ENCODE assay signal across 8 cellular contexts in genomic region chr14:92037989-92038388, GRCh38. TPM values are rescaled to one million over a fixed set of nuclear protein-coding genes. Genes with fewer than 3 reads are reported as not detected.
DNase-seq lines count a peak whose midpoint lies in the region; ATAC-seq and TF ChIP-seq lines count a peak whose summit lies in the region.

No MANE protein-coding gene starts in this region.

- H3K27me3 Mint-ChIP-seq in HFFc6 (ENCODE audit: insufficient read depth), result no peaks in the 10 kb centered on the region

- no peak for DNase-seq in AG04449 (ENCODE audit: low read depth, low spot score)
- no peak for DNase-seq in HFFc6
- DNase-seq in body of pancreas, result no peak
- no peak for DNase-seq in substantia nigra (lab: John Stamatoyannopoulos, UW)
- DNase-seq in stimulated activated CD4-positive, alpha-beta T cell treated with anti-CD3 and anti-CD28 coated beads, Interleukin-4, amount 100 ng/mL, for 1 hour, result no peak
- DNase-seq in islet precursor cell, result no peak

- no peak for TF ChIP-seq POLR2A in body of pancreas (IDR thresholded peaks at IDR 0.05)

- POLR2A ChIA-PET in AG04449 (lab: Yijun Ruan, JAX), result no interaction called here

- WGBS in body of pancreas, 2 donors, result 12% methylated on average over 3 of the region's 3 CpGs
- 93 to 100% methylated on average over 2 to 3 of the region's 3 CpGs for WGBS in mesodermal cell (ENCODE audit: insufficient coverage in 2 of 2), 2 experiments

- H3K27ac Mint-ChIP-seq in HFFc6, result peak overlapping the region; percentile 45; the same call in 1 of the 2 replicates

- no peaks in the 10 kb centered on the region for H3K27me3 ChIP-seq in body of pancreas

- TF ChIP-seq CTCF in AG04449 (IDR thresholded peaks at IDR 0.05; ENCODE audit: insufficient read depth, low read length, missing control alignments) (no peak), HFFc6 (IDR thresholded peaks at IDR 0.05) (no peak), body of pancreas (IDR thresholded peaks at IDR 0.05) (no peak)

- CTCF ChIA-PET in AG04449 (lab: Yijun Ruan, JAX), result no interaction called here

- H3K4me3 Mint-ChIP-seq in HFFc6, result peak overlapping the region; percentile 94

- peak overlapping the region; percentile 91 for H3K4me3 ChIP-seq in AG04449 (ENCODE audit: low read depth, low read length)
- H3K4me3 ChIP-seq in body of pancreas, result peak overlapping the region in 1 of 2 donors; percentile 55
- H3K4me3 ChIP-seq in mesodermal cell (ENCODE audit: extremely low read depth, insufficient read depth, low read length, poor library complexity, severe bottlenecking), result peak overlapping the region; percentile 96

- H3K27ac ChIP-seq in body of pancreas (peak overlapping the region; percentile 26 to 96 (median 68)), mesodermal cell (ENCODE audit: low read depth, low read length, severe bottlenecking) (no peak overlapping the region), substantia nigra (ENCODE audit: low read depth, low read length, poor library complexity, severe bottlenecking) (no peak overlapping the region)

- peaks cover 12% of the 10 kb centered on the region; the same call in 1 of the 2 replicates for H3K36me3 Mint-ChIP-seq in HFFc6 (ENCODE audit: low read depth)

- no peaks in the 10 kb centered on the region for H3K36me3 ChIP-seq in body of pancreas (replicated peaks in 1 of 2; ENCODE audit: insufficient read depth in 1 of 2, low read depth in 2 of 2)
- peaks cover 26% of the 10 kb centered on the region for H3K36me3 ChIP-seq in mesodermal cell (ENCODE audit: control insufficient read depth, insufficient read depth, low read length)

- intact Hi-C loops in body of pancreas (cut with DNase I), result no loop called here

- no peaks in the 10 kb centered on the region for H3K9me3 ChIP-seq in body of pancreas
- peaks cover 6% of the 10 kb centered on the region for H3K9me3 ChIP-seq in mesodermal cell (ENCODE audit: control insufficient read depth, low read length)

- H3K9me3 Mint-ChIP-seq in HFFc6, result no peaks in the 10 kb centered on the region

- no peak for ATAC-seq in body of pancreas
- no peak for ATAC-seq in GM21529 (IDR thresholded peaks at IDR 0.05; ENCODE audit: unreplicated experiment)

- H3K4me1 ChIP-seq in body of pancreas (peaks cover 61% of the 10 kb centered on the region), mesodermal cell (ENCODE audit: control insufficient read depth, insufficient read depth, low read length, poor library complexity, severe bottlenecking) (peaks cover 2% of the 10 kb centered on the region)

- H3K4me1 Mint-ChIP-seq in HFFc6 (ENCODE audit: low read depth), result peaks cover 38% of the 10 kb centered on the region

RNA-seq across cellular contexts. Expression of gene TRIP11, which starts 1.9 kb away (rescaled TPM):
- 10 to 100 TPM; 54.6 to 62.0 (median 58.9) TPM for total RNA-seq in HFFc6 (2021; fragmentation: NEBNext Ultra II Directional; extraction: Animal tissue kit (Norgen Biotek cat#: 25700))
- 10 to 100 TPM; 25.2 to 33.6 TPM for total RNA-seq in body of pancreas
- polyA plus RNA-seq in mesodermal cell (2013, experiment 1 of 2), result 25.9 TPM
- 32.6 TPM for polyA plus RNA-seq in mesodermal cell (2013, experiment 2 of 2)

Comparison
In these comparisons a context has a peak if more than half of its experiments do, and no peak if none do; other contexts are left out.
1. H3K27ac ChIP-seq: peak in body of pancreas (4 of 4); none in mesodermal cell (single experiment) and substantia nigra (single experiment).